In genomic region chr4:52712172-52712990, GRCh38 we compare ENCODE assay signal across 1 cellular context.
TF ChIP-seq lines count a peak whose summit lies in the region.

No MANE protein-coding gene starts in this region.

TF ChIP-seq in K562, 482 proteins besides CTCF, POLR2A, EP300 and RAD21 (continued from another document):
- TF ChIP-seq ZBTB5 (IDR thresholded peaks at IDR 0.05) (peak; percentile 90), ZNF644 (tag; IDR thresholded peaks at IDR 0.05; ENCODE audit: low read depth) (no peak), NONO (IDR thresholded peaks at IDR 0.05; ENCODE audit: low read depth in 2 of 2, low read length in 1 of 2) (peak; percentile 68 to 98), FOXK2 (conservative IDR thresholded peaks at IDR 0.05 in 1 of 2, IDR thresholded peaks at IDR 0.05 in 1 of 2; ENCODE audit: low read depth in 2 of 2) (no peak), ZBTB17 (CRISPR knock-in tag; IDR thresholded peaks at IDR 0.05) (no peak), MAX (CRISPR knock-in tag; IDR thresholded peaks at IDR 0.05) (peak; percentile 85)
